3 cellular contexts compared by ENCODE assay signal in the genomic region with DNA sequence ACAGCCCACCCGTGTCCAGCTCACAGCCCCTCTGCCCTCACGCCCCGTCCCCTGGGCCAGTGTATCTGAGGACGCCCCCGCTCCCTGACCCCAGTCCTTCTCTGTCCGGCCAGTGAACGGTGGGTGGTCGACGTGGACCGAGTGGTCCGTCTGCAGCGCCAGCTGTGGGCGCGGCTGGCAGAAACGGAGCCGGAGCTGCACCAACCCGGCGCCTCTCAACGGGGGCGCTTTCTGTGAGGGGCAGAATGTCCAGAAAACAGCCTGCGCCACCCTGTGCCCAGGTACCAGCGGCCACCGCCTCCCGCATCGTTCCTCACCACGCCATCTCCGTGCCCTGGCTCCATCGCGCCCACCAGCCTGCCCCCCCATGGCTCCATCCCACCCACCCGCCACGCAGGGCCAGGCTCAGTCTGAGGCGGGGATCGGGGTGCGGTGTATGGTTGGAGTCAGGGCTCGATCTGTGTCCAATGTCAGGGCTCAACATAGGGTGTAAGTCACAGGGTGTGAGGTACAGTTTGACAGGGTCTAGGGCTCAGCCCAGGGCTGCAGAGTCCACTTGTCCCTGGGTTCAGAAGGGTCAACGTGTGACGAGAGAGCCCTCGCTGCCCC.
TF ChIP-seq lines count a peak whose summit lies in the region.

No MANE protein-coding gene starts in this region.

TF ChIP-seq in GM23338, 12 proteins besides CTCF, POLR2A, EP300 and RAD21 (continues in another document):
- TF ChIP-seq EZH2 (IDR thresholded peaks at IDR 0.05; ENCODE audit: low read depth, unreplicated experiment) (no peak), ZNF331 (CRISPR knock-in tag; IDR thresholded peaks at IDR 0.05; ENCODE audit: low read depth) (no peak), CREB1 (CRISPR knock-in tag; IDR thresholded peaks at IDR 0.05; ENCODE audit: low read depth) (no peak), POLR2AphosphoS5 (IDR thresholded peaks at IDR 0.05; ENCODE audit: low read depth) (no peak)
- TF ChIP-seq, protein P1, sequence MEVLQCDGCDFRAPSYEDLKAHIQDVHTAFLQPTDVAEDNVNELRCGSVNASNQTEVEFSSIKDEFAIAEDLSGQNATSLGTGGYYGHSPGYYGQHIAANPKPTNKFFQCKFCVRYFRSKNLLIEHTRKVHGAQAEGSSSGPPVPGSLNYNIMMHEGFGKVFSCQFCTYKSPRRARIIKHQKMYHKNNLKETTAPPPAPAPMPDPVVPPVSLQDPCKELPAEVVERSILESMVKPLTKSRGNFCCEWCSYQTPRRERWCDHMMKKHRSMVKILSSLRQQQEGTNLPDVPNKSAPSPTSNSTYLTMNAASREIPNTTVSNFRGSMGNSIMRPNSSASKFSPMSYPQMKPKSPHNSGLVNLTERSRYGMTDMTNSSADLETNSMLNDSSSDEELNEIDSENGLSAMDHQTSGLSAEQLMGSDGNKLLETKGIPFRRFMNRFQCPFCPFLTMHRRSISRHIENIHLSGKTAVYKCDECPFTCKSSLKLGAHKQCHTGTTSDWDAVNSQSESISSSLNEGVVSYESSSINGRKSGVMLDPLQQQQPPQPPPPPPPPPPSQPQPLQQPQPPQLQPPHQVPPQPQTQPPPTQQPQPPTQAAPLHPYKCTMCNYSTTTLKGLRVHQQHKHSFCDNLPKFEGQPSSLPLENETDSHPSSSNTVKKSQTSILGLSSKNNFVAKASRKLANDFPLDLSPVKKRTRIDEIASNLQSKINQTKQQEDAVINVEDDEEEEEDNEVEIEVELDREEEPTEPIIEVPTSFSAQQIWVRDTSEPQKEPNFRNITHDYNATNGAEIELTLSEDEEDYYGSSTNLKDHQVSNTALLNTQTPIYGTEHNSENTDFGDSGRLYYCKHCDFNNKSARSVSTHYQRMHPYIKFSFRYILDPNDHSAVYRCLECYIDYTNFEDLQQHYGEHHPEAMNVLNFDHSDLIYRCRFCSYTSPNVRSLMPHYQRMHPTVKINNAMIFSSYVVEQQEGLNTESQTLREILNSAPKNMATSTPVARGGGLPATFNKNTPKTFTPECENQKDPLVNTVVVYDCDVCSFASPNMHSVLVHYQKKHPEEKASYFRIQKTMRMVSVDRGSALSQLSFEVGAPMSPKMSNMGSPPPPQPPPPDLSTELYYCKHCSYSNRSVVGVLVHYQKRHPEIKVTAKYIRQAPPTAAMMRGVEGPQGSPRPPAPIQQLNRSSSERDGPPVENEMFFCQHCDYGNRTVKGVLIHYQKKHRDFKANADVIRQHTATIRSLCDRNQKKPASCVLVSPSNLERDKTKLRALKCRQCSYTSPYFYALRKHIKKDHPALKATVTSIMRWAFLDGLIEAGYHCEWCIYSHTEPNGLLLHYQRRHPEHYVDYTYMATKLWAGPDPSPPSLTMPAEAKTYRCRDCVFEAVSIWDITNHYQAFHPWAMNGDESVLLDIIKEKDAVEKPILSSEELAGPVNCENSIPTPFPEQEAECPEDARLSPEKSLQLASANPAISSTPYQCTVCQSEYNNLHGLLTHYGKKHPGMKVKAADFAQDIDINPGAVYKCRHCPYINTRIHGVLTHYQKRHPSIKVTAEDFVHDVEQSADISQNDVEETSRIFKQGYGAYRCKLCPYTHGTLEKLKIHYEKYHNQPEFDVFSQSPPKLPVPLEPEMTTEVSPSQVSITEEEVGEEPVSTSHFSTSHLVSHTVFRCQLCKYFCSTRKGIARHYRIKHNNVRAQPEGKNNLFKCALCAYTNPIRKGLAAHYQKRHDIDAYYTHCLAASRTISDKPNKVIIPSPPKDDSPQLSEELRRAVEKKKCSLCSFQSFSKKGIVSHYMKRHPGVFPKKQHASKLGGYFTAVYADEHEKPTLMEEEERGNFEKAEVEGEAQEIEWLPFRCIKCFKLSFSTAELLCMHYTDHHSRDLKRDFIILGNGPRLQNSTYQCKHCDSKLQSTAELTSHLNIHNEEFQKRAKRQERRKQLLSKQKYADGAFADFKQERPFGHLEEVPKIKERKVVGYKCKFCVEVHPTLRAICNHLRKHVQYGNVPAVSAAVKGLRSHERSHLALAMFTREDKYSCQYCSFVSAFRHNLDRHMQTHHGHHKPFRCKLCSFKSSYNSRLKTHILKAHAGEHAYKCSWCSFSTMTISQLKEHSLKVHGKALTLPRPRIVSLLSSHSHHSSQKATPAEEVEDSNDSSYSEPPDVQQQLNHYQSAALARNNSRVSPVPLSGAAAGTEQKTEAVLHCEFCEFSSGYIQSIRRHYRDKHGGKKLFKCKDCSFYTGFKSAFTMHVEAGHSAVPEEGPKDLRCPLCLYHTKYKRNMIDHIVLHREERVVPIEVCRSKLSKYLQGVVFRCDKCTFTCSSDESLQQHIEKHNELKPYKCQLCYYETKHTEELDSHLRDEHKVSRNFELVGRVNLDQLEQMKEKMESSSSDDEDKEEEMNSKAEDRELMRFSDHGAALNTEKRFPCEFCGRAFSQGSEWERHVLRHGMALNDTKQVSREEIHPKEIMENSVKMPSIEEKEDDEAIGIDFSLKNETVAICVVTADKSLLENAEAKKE (CRISPR knock-in tag; IDR thresholded peaks at IDR 0.05): no peak

TF ChIP-seq in HCT116, 20 proteins besides CTCF, POLR2A, EP300 and RAD21:
- no peak for TF ChIP-seq FOSL1 (IDR thresholded peaks at IDR 0.05; ENCODE audit: low read depth)

TF ChIP-seq in WTC11, 78 proteins besides CTCF, POLR2A, EP300 and RAD21:
- TF ChIP-seq KAT7 (CRISPR knock-in tag; IDR thresholded peaks at IDR 0.05; ENCODE audit: borderline replicate concordance): no peak
- no peak for TF ChIP-seq ZNF219 (CRISPR knock-in tag; IDR thresholded peaks at IDR 0.05; ENCODE audit: borderline replicate concordance)
- no peak for TF ChIP-seq ZNF423 (CRISPR knock-in tag; IDR thresholded peaks at IDR 0.05)
- TF ChIP-seq NFE2L1 (CRISPR knock-in tag; IDR thresholded peaks at IDR 0.05): no peak
- TF ChIP-seq NR2C2 (CRISPR knock-in tag; IDR thresholded peaks at IDR 0.05): no peak
- TF ChIP-seq GABPB1 (CRISPR knock-in tag; IDR thresholded peaks at IDR 0.05): no peak
- no peak for TF ChIP-seq CBFB (CRISPR knock-in tag; IDR thresholded peaks at IDR 0.05; ENCODE audit: low read depth)
- no peak for TF ChIP-seq TP53 (CRISPR knock-in tag; IDR thresholded peaks at IDR 0.05)
- TF ChIP-seq, protein P2, sequence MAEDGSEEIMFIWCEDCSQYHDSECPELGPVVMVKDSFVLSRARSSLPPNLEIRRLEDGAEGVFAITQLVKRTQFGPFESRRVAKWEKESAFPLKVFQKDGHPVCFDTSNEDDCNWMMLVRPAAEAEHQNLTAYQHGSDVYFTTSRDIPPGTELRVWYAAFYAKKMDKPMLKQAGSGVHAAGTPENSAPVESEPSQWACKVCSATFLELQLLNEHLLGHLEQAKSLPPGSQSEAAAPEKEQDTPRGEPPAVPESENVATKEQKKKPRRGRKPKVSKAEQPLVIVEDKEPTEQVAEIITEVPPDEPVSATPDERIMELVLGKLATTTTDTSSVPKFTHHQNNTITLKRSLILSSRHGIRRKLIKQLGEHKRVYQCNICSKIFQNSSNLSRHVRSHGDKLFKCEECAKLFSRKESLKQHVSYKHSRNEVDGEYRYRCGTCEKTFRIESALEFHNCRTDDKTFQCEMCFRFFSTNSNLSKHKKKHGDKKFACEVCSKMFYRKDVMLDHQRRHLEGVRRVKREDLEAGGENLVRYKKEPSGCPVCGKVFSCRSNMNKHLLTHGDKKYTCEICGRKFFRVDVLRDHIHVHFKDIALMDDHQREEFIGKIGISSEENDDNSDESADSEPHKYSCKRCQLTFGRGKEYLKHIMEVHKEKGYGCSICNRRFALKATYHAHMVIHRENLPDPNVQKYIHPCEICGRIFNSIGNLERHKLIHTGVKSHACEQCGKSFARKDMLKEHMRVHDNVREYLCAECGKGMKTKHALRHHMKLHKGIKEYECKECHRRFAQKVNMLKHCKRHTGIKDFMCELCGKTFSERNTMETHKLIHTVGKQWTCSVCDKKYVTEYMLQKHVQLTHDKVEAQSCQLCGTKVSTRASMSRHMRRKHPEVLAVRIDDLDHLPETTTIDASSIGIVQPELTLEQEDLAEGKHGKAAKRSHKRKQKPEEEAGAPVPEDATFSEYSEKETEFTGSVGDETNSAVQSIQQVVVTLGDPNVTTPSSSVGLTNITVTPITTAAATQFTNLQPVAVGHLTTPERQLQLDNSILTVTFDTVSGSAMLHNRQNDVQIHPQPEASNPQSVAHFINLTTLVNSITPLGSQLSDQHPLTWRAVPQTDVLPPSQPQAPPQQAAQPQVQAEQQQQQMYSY (CRISPR knock-in tag; IDR thresholded peaks at IDR 0.05): no peak
- no peak for TF ChIP-seq ZBTB21 (CRISPR knock-in tag; IDR thresholded peaks at IDR 0.05; ENCODE audit: borderline replicate concordance)
- no peak for TF ChIP-seq ZNF317 (CRISPR knock-in tag; IDR thresholded peaks at IDR 0.05; ENCODE audit: borderline replicate concordance, low read depth)
- TF ChIP-seq ZNF263 (CRISPR knock-in tag; IDR thresholded peaks at IDR 0.05; ENCODE audit: low read depth): no peak
- TF ChIP-seq, protein P3, sequence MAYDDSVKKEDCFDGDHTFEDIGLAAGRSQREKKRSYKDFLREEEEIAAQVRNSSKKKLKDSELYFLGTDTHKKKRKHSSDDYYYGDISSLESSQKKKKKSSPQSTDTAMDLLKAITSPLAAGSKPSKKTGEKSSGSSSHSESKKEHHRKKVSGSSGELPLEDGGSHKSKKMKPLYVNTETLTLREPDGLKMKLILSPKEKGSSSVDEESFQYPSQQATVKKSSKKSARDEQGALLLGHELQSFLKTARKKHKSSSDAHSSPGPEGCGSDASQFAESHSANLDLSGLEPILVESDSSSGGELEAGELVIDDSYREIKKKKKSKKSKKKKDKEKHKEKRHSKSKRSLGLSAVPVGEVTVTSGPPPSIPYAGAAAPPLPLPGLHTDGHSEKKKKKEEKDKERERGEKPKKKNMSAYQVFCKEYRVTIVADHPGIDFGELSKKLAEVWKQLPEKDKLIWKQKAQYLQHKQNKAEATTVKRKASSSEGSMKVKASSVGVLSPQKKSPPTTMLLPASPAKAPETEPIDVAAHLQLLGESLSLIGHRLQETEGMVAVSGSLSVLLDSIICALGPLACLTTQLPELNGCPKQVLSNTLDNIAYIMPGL (CRISPR knock-in tag; IDR thresholded peaks at IDR 0.05): no peak
- no peak for TF ChIP-seq NR3C1 (CRISPR knock-in tag; conservative IDR thresholded peaks at IDR 0.05; ENCODE audit: low read depth)
